Comparison of ENCODE assay signal across 19 cellular contexts in genomic region chr2:8300905-8301304, GRCh38.
DNase-seq lines count a peak whose midpoint lies in the region; ATAC-seq, FAIRE-seq and TF ChIP-seq lines count a peak whose summit lies in the region.
"Had no signal": no experiment of that assay in that cellular context is flagged by ENCODE, and none has a peak within 500 bp of the region (broad histone marks: within the 10 kb centered on the region; RNA-seq: fewer than 3 reads in every experiment).

No MANE protein-coding gene starts in this region.

- peak; percentile 24 for FAIRE-seq in GM12892 (lab: Jason Lieb, UNC)
- FAIRE-seq: keratinocyte had no signal

- no peaks in the 10 kb centered on the region for H3K36me3 ChIP-seq in CD8-positive, alpha-beta T cell (ENCODE audit: insufficient read depth, low read length)
- H3K36me3 ChIP-seq: esophagus muscularis mucosa, gastrocnemius medialis, lower lobe of right lung, WERI-Rb-1 had no signal

- no peak for ATAC-seq in CD8-positive, alpha-beta T cell
- ATAC-seq in WTC11 (no peak), natural killer cell (no peak)
- ATAC-seq: gastrocnemius medialis; lower lobe of right lung; stimulated activated effector memory CD8-positive, alpha-beta T cell treated with anti-CD3 and anti-CD28 coated beads, Interleukin-12 subunit alpha, Interleukin-12 subunit beta, amount 100 ng/mL, for 72 hours had no signal

- no peak overlapping the region for H3K4me3 Mint-ChIP-seq in CD8-positive, alpha-beta T cell
- H3K4me3 Mint-ChIP-seq in WTC11 (no peak overlapping the region), natural killer cell (peak overlapping the region; percentile 85)
- H3K4me3 Mint-ChIP-seq: activated naive CD8-positive, alpha-beta T cell treated with anti-CD3 and anti-CD28 coated beads for 36 hours; HFFc6 had no signal

- no peak overlapping the region for H3K27ac ChIP-seq in CD8-positive, alpha-beta T cell (ENCODE audit: low read depth, low read length)
- H3K27ac ChIP-seq: esophagus muscularis mucosa, gastrocnemius medialis, lower lobe of right lung, WERI-Rb-1 had no signal

- no peak overlapping the region for H3K4me3 ChIP-seq in CD8-positive, alpha-beta T cell (ENCODE audit: low read depth, low read length)
- H3K4me3 ChIP-seq: esophagus muscularis mucosa, gastrocnemius medialis, lower lobe of right lung had no signal

- CTCF ChIA-PET in CD8-positive, alpha-beta T cell (lab: Charles Lee), result no interaction called here
- CTCF ChIA-PET in WTC11 (lab: Charles Lee), result interaction anchor here (0.9 kb wide), 1 partner anchor 168 kb away, joined by 3 read pairs; no protein-coding TSS in a partner anchor

- H3K27ac Mint-ChIP-seq in CD8-positive, alpha-beta T cell, result peak overlapping the region; percentile 25
- H3K27ac Mint-ChIP-seq in WTC11, result no peak overlapping the region
- peak overlapping the region; percentile 91 to 99 for H3K27ac Mint-ChIP-seq in natural killer cell
- H3K27ac Mint-ChIP-seq: HFFc6 had no signal

- peaks cover 1% of the 10 kb centered on the region for H3K27me3 Mint-ChIP-seq in CD8-positive, alpha-beta T cell (ENCODE audit: low read depth)
- H3K27me3 Mint-ChIP-seq in WTC11 (ENCODE audit: low read depth) (no peaks in the 10 kb centered on the region), natural killer cell (ENCODE audit: low read depth in 2 of 2) (no peaks in the 10 kb centered on the region)

- TF ChIP-seq CTCF in CD8-positive, alpha-beta T cell (IDR thresholded peaks at IDR 0.05), result no peak
- TF ChIP-seq CTCF in WTC11 (IDR thresholded peaks at IDR 0.05), result no peak
- TF ChIP-seq CTCF in natural killer cell (IDR thresholded peaks at IDR 0.05), result no peak

- no peaks in the 10 kb centered on the region for H3K36me3 Mint-ChIP-seq in CD8-positive, alpha-beta T cell
- H3K36me3 Mint-ChIP-seq in WTC11 (no peaks in the 10 kb centered on the region), natural killer cell (peaks cover 15% of the 10 kb centered on the region)

- no peaks in the 10 kb centered on the region for H3K9me3 ChIP-seq in CD8-positive, alpha-beta T cell (ENCODE audit: low read length)
- H3K9me3 ChIP-seq: Caco-2, esophagus muscularis mucosa, gastrocnemius medialis, lower lobe of right lung had no signal

- H3K4me1 Mint-ChIP-seq in CD8-positive, alpha-beta T cell (ENCODE audit: low read depth), result peaks cover 68% of the 10 kb centered on the region
- H3K4me1 Mint-ChIP-seq in WTC11 (peaks cover 10% of the 10 kb centered on the region; the same call in 1 of the 2 replicates), natural killer cell (peaks cover 86 to 92% of the 10 kb centered on the region in 2 donors)

- DNase-seq in CD8-positive, alpha-beta T cell, result peak in 1 of 7 experiments; percentile 43
- DNase-seq in GM12892 (ENCODE audit: insufficient read length) (no peak), WTC11 (ENCODE audit: low spot score) (no peak), natural killer cell (no peak), NCI-H526 (lab: John Stamatoyannopoulos, UW) (no peak), SIG-M5 treated with dmso at 0.1 percent for 504 hours (lab: John Stamatoyannopoulos, UW; ENCODE audit: unreplicated experiment) (no peak), NCI-H1694 (lab: John Stamatoyannopoulos, UW) (no peak)
- DNase-seq: activated naive CD8-positive, alpha-beta T cell treated with anti-CD3 and anti-CD28 coated beads for 36 hours; Caco-2; cerebellar nuclear complex; effector CD8-positive, alpha-beta T cell; gastrocnemius medialis; HFFc6; lower lobe of right lung; NCI-H510A treated with DMSO at 0.1 percent for 48 hours; WERI-Rb-1 had no signal

- H3K9me3 Mint-ChIP-seq in CD8-positive, alpha-beta T cell, result no peaks in the 10 kb centered on the region
- H3K9me3 Mint-ChIP-seq in WTC11 (peaks cover 45% of the 10 kb centered on the region), natural killer cell (no peaks in the 10 kb centered on the region)
- H3K9me3 Mint-ChIP-seq: HFFc6; stimulated activated effector memory CD8-positive, alpha-beta T cell treated with anti-CD3 and anti-CD28 coated beads, Interleukin-12 subunit alpha, Interleukin-12 subunit beta, amount 100 ng/mL, for 72 hours had no signal

- peaks cover 49% of the 10 kb centered on the region for H3K4me1 ChIP-seq in CD8-positive, alpha-beta T cell (ENCODE audit: insufficient read depth, low read length)
- H3K4me1 ChIP-seq: Caco-2, gastrocnemius medialis had no signal

- intact Hi-C loops in CD8-positive, alpha-beta T cell (cut with DNase I, micrococcal nuclease), result loop anchor here (5.0 to 10.0 kb wide), 4 partner anchors 36 to 876 kb away; no protein-coding TSS in a partner anchor
- intact Hi-C loops in natural killer cell (cut with micrococcal nuclease), result loop anchor here (5.0 to 10.0 kb wide), 4 partner anchors 126 to 241 kb away; no protein-coding TSS in a partner anchor

- H3K27me3 ChIP-seq in CD8-positive, alpha-beta T cell (ENCODE audit: insufficient read depth, low read length), result no peaks in the 10 kb centered on the region
- H3K27me3 ChIP-seq: esophagus muscularis mucosa, gastrocnemius medialis had no signal

- TF ChIP-seq POLR2A in GM12892 (IDR thresholded peaks at IDR 0.05; ENCODE audit: low read depth, low read length), result no peak

- POLR2A ChIA-PET in CD8-positive, alpha-beta T cell (lab: Charles Lee), result interaction anchor here (0.6 kb wide), 1 partner anchor 270 kb away, joined by 3 read pairs; no protein-coding TSS in a partner anchor
- POLR2A ChIA-PET in WTC11 (lab: Charles Lee), result interaction anchor here (0.9 kb wide), 1 partner anchor 132 kb away, joined by 6 read pairs; no protein-coding TSS in a partner anchor

TF ChIP-seq in WTC11, 78 proteins besides CTCF, POLR2A, EP300 and RAD21:
- TF ChIP-seq SOX15 (CRISPR knock-in tag; IDR thresholded peaks at IDR 0.05) (no peak), CDX4 (CRISPR knock-in tag; IDR thresholded peaks at IDR 0.05; ENCODE audit: borderline replicate concordance) (no peak), OVOL2 (CRISPR knock-in tag; IDR thresholded peaks at IDR 0.05; ENCODE audit: borderline replicate concordance) (no peak), ZNF423 (CRISPR knock-in tag; IDR thresholded peaks at IDR 0.05) (peak; percentile 92)
